Comparison of ENCODE assay signal across 21 cellular contexts in the genomic region with DNA sequence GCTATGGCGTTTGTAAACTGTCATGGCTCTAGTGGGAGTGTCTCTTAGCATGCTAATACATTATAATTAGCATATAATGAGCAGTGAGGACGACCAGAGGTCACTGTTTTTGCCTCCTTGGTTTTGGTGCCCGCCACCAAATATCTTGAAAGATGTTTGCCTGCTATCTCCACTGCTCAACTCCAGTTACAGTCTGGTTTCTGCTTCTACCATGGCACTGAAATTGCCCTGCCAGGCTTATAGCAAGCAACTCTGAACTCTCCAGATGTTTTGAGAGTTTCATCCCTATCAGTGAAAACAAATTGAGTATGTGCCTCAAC.
DNase-seq lines count a peak whose midpoint lies in the region; ATAC-seq and TF ChIP-seq lines count a peak whose summit lies in the region.
"Had no signal": no experiment of that assay in that cellular context is flagged by ENCODE, and none has a peak within 500 bp of the region (broad histone marks: within the 10 kb centered on the region; RNA-seq: fewer than 3 reads in every experiment).

No MANE protein-coding gene starts in this region.

- intact Hi-C loops in lower lobe of right lung (cut with DNase I), result no loop called here

- TF ChIP-seq EP300 in upper lobe of left lung (IDR thresholded peaks at IDR 0.05), result no peak

- peaks cover 8% of the 10 kb centered on the region for H3K4me1 ChIP-seq in lower lobe of right lung
- H3K4me1 ChIP-seq in upper lobe of left lung, result peaks cover 4 to 16% (median 6%) of the 10 kb centered on the region in 4 donors
- H3K4me1 ChIP-seq: sigmoid colon had no signal

- no peak for DNase-seq in activated T-cell treated with anti-CD3 and anti-CD28 coated beads, Interleukin-2, amount 50 U/mL, for 72 hours
- no peak for DNase-seq in activated T-cell treated with anti-CD3 and anti-CD28 coated beads, Interleukin-2, amount 50 U/mL, for 4 hours
- DNase-seq in lower lobe of right lung, result no peak
- DNase-seq in upper lobe of left lung, result no peak
- DNase-seq in activated CD4-positive, alpha-beta T cell treated with anti-CD3 and anti-CD28 coated beads for 48 hours, result no peak
- no peak for DNase-seq in H7
- no peak for DNase-seq in UCSD-AML1 (lab: John Stamatoyannopoulos, UW; ENCODE audit: unreplicated experiment)
- DNase-seq: activated CD4-positive, alpha-beta T cell treated with anti-CD3 and anti-CD28 coated beads, Interleukin-2, amount 50 U/mL, for 4 hours; activated CD8-positive, alpha-beta memory T cell treated with anti-CD3 and anti-CD28 coated beads, Interleukin-2, amount 50 U/mL, for 48 hours; activated gamma-delta T cell; NCI-H1048; NCI-H1930; sigmoid colon; stimulated activated CD4-positive, alpha-beta T cell treated with anti-CD3 and anti-CD28 coated beads, Interleukin-1b, Interleukin-23, amount 100 ng/mL, for 48 hours; stimulated activated naive B cell treated with anti-CD40 and anti-IgM and Interleukin-4, amounts not matched to agents 10 μg/mL and 1 μg/mL and 100 μg/mL, for 72 hours; WERI-Rb-1 had no signal

- no peak overlapping the region for H3K4me3 Mint-ChIP-seq in activated T-cell treated with anti-CD3 and anti-CD28 coated beads, Interleukin-2, amount 50 U/mL, for 72 hours
- H3K4me3 Mint-ChIP-seq in activated T-cell treated with anti-CD3 and anti-CD28 coated beads, Interleukin-2, amount 50 U/mL, for 4 hours, result no peak overlapping the region
- H3K4me3 Mint-ChIP-seq: memory B cell; natural killer cell treated with Interleukin-12 subunit alpha and Interleukin-12 subunit beta and Interleukin-15 and Interleukin-18, amount 100 ng/mL, for 72 hours; stimulated activated naive B cell treated with anti-CD40 and anti-IgM and Interleukin-4, amounts not matched to agents 10 μg/mL and 1 μg/mL and 100 μg/mL, for 72 hours had no signal

- peaks cover 4 to 10% of the 10 kb centered on the region in 2 donors for H3K9me3 Mint-ChIP-seq in activated T-cell treated with anti-CD3 and anti-CD28 coated beads, Interleukin-2, amount 50 U/mL, for 72 hours
- peaks cover 10% of the 10 kb centered on the region for H3K9me3 Mint-ChIP-seq in activated T-cell treated with anti-CD3 and anti-CD28 coated beads, Interleukin-2, amount 50 U/mL, for 4 hours

- H3K4me1 Mint-ChIP-seq in activated T-cell treated with anti-CD3 and anti-CD28 coated beads, Interleukin-2, amount 50 U/mL, for 72 hours (ENCODE audit: low read depth), result peaks cover 3% of the 10 kb centered on the region
- peaks cover 7% of the 10 kb centered on the region for H3K4me1 Mint-ChIP-seq in activated T-cell treated with anti-CD3 and anti-CD28 coated beads, Interleukin-2, amount 50 U/mL, for 4 hours (ENCODE audit: low read depth)
- H3K4me1 Mint-ChIP-seq: memory B cell had no signal

- peak overlapping the region; percentile 13 for H3K27ac Mint-ChIP-seq in activated T-cell treated with anti-CD3 and anti-CD28 coated beads, Interleukin-2, amount 50 U/mL, for 72 hours
- H3K27ac Mint-ChIP-seq: memory B cell; natural killer cell treated with Interleukin-12 subunit alpha and Interleukin-12 subunit beta and Interleukin-15 and Interleukin-18, amount 100 ng/mL, for 72 hours; stimulated activated naive B cell treated with anti-CD40 and anti-IgM and Interleukin-4, amounts not matched to agents 10 μg/mL and 1 μg/mL and 100 μg/mL, for 72 hours had no signal

- H3K27me3 Mint-ChIP-seq in activated T-cell treated with anti-CD3 and anti-CD28 coated beads, Interleukin-2, amount 50 U/mL, for 72 hours (ENCODE audit: low read depth), result peaks cover 3% of the 10 kb centered on the region
- no peaks in the 10 kb centered on the region for H3K27me3 Mint-ChIP-seq in activated T-cell treated with anti-CD3 and anti-CD28 coated beads, Interleukin-2, amount 50 U/mL, for 4 hours (ENCODE audit: low read depth)

- H3K36me3 ChIP-seq in lower lobe of right lung (no peaks in the 10 kb centered on the region), upper lobe of left lung (no peaks in the 10 kb centered on the region), H7 (replicated peaks; ENCODE audit: control insufficient read depth, insufficient read depth, low read length) (no peaks in the 10 kb centered on the region)
- H3K36me3 ChIP-seq: cardiac muscle cell, sigmoid colon, WERI-Rb-1 had no signal

- H3K4me3 ChIP-seq in lower lobe of right lung (no peak overlapping the region), upper lobe of left lung (no peak overlapping the region), H7 (ENCODE audit: insufficient read depth, low read depth, low read length) (no peak overlapping the region)
- H3K4me3 ChIP-seq: cardiac muscle cell, sigmoid colon had no signal

- TF ChIP-seq CTCF in lower lobe of right lung (IDR thresholded peaks at IDR 0.05), result no peak
- no peak for TF ChIP-seq CTCF in upper lobe of left lung (IDR thresholded peaks at IDR 0.05)

- H3K27me3 ChIP-seq in lower lobe of right lung (ENCODE audit: low read depth), result no peaks in the 10 kb centered on the region
- no peaks in the 10 kb centered on the region for H3K27me3 ChIP-seq in upper lobe of left lung
- no peaks in the 10 kb centered on the region for H3K27me3 ChIP-seq in H7 (ENCODE audit: control insufficient read depth, insufficient read depth, low read length)
- H3K27me3 ChIP-seq: cardiac muscle cell, sigmoid colon had no signal

- ATAC-seq in activated T-cell treated with anti-CD3 and anti-CD28 coated beads, Interleukin-2, amount 50 U/mL, for 72 hours (replicated peaks in 1 of 2), result no peak
- no peak for ATAC-seq in activated T-cell treated with anti-CD3 and anti-CD28 coated beads, Interleukin-2, amount 50 U/mL, for 4 hours
- ATAC-seq in SK-N-SH treated with all-trans-retinoic acid at 6 μM for 48 hours (peak; percentile 60; the same call in 2 of the 3 replicates), lower lobe of right lung (no peak), upper lobe of left lung (ENCODE audit: low FRiP score in 2 of 2) (no peak)
- ATAC-seq: natural killer cell treated with Interleukin-12 subunit alpha and Interleukin-12 subunit beta and Interleukin-15 and Interleukin-18, amount 100 ng/mL, for 72 hours; stimulated activated naive B cell treated with anti-CD40 and anti-IgM and Interleukin-4, amounts not matched to agents 10 μg/mL and 1 μg/mL and 100 μg/mL, for 72 hours had no signal

- 64 to 82% methylated on average over 3 of the region's 3 CpGs for WGBS in upper lobe of left lung, 2 donors

- H3K9me3 ChIP-seq in lower lobe of right lung, result peaks cover 3% of the 10 kb centered on the region
- no peaks in the 10 kb centered on the region for H3K9me3 ChIP-seq in upper lobe of left lung
- H3K9me3 ChIP-seq: sigmoid colon had no signal

- peaks cover 0 to 5% of the 10 kb centered on the region in 2 donors for H3K36me3 Mint-ChIP-seq in activated T-cell treated with anti-CD3 and anti-CD28 coated beads, Interleukin-2, amount 50 U/mL, for 72 hours (ENCODE audit: insufficient read depth in 2 of 2)
- no peaks in the 10 kb centered on the region for H3K36me3 Mint-ChIP-seq in activated T-cell treated with anti-CD3 and anti-CD28 coated beads, Interleukin-2, amount 50 U/mL, for 4 hours (ENCODE audit: insufficient read depth)
- H3K36me3 Mint-ChIP-seq: memory B cell had no signal

- TF ChIP-seq POLR2A in upper lobe of left lung (IDR thresholded peaks at IDR 0.05), result no peak

- H3K27ac ChIP-seq in lower lobe of right lung (peak overlapping the region; percentile 28), upper lobe of left lung (peak overlapping the region in 3 of 4 donors; percentile 46 to 54 (median 50))
- H3K27ac ChIP-seq: 22Rv1, cardiac muscle cell, sigmoid colon, WERI-Rb-1 had no signal

TF ChIP-seq in SK-N-SH treated with all-trans-retinoic acid at 6 μM for 48 hours, 23 proteins besides CTCF, POLR2A, EP300 and RAD21 (continues in another document):
- no peak for TF ChIP-seq GLIS3 (CRISPR knock-in tag; IDR thresholded peaks at IDR 0.05)
- TF ChIP-seq PPARA (CRISPR knock-in tag; IDR thresholded peaks at IDR 0.05; ENCODE audit: borderline replicate concordance), result no peak
- TF ChIP-seq OSR1 (CRISPR knock-in tag; IDR thresholded peaks at IDR 0.05), result no peak
- no peak for TF ChIP-seq TCF4 (CRISPR knock-in tag; IDR thresholded peaks at IDR 0.05; ENCODE audit: borderline replicate concordance)
- TF ChIP-seq ZC3H10 (CRISPR knock-in tag; IDR thresholded peaks at IDR 0.05), result no peak
- no peak for TF ChIP-seq ZNF8 (CRISPR knock-in tag; IDR thresholded peaks at IDR 0.05)
- no peak for TF ChIP-seq ISL1 (CRISPR knock-in tag; IDR thresholded peaks at IDR 0.05)
- no peak for TF ChIP-seq ZFP30 (CRISPR knock-in tag; IDR thresholded peaks at IDR 0.05)
- TF ChIP-seq, protein P1, sequence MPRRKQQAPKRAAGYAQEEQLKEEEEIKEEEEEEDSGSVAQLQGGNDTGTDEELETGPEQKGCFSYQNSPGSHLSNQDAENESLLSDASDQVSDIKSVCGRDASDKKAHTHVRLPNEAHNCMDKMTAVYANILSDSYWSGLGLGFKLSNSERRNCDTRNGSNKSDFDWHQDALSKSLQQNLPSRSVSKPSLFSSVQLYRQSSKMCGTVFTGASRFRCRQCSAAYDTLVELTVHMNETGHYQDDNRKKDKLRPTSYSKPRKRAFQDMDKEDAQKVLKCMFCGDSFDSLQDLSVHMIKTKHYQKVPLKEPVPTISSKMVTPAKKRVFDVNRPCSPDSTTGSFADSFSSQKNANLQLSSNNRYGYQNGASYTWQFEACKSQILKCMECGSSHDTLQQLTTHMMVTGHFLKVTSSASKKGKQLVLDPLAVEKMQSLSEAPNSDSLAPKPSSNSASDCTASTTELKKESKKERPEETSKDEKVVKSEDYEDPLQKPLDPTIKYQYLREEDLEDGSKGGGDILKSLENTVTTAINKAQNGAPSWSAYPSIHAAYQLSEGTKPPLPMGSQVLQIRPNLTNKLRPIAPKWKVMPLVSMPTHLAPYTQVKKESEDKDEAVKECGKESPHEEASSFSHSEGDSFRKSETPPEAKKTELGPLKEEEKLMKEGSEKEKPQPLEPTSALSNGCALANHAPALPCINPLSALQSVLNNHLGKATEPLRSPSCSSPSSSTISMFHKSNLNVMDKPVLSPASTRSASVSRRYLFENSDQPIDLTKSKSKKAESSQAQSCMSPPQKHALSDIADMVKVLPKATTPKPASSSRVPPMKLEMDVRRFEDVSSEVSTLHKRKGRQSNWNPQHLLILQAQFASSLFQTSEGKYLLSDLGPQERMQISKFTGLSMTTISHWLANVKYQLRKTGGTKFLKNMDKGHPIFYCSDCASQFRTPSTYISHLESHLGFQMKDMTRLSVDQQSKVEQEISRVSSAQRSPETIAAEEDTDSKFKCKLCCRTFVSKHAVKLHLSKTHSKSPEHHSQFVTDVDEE (CRISPR knock-in tag; IDR thresholded peaks at IDR 0.05), result no peak
- no peak for TF ChIP-seq ZNF70 (CRISPR knock-in tag; IDR thresholded peaks at IDR 0.05)
